10 cellular contexts compared by ENCODE assay signal in genomic region chr5:2756211-2756746, GRCh38. TPM values are rescaled to one million over a fixed set of nuclear protein-coding genes. Genes with fewer than 3 reads are reported as not detected.
A peak's percentile ranks its signal among the peaks of the same experiment; 100 is the strongest.
DNase-seq lines count a peak whose midpoint lies in the region; ATAC-seq and TF ChIP-seq lines count a peak whose summit lies in the region.
"Had no signal": no experiment of that assay in that cellular context is flagged by ENCODE, and none has a peak within 500 bp of the region (broad histone marks: within the 10 kb centered on the region; RNA-seq: fewer than 3 reads in every experiment).

No MANE protein-coding gene starts in this region.

- intact Hi-C loops in right cardiac atrium (cut with DNase I) = no loop called here

- ATAC-seq in RWPE2 (ENCODE audit: low read depth) = no peak
- ATAC-seq in right cardiac atrium = no peak
- ATAC-seq: stimulated activated effector memory CD8-positive, alpha-beta T cell treated with anti-CD3 and anti-CD28 coated beads, Interleukin-12 subunit alpha, Interleukin-12 subunit beta, amount 100 ng/mL, for 72 hours had no signal

- H3K4me1 ChIP-seq in RWPE2 (ENCODE audit: insufficient read depth, poor library complexity, severe bottlenecking) (peaks cover 36% of the 10 kb centered on the region), right cardiac atrium (ENCODE audit: control insufficient read depth, insufficient read depth, low read length) (no peaks in the 10 kb centered on the region)

- DNase-seq in EL (peak; percentile 89), RWPE2 (ENCODE audit: low spot score) (no peak), right cardiac atrium (no peak), retina (peak; percentile 66), LoVo (ENCODE audit: low spot score) (no peak), GM13977 (ENCODE audit: low spot score) (no peak), glomerular visceral epithelial cell (ENCODE audit: extremely low spot score) (no peak), SKM-1 treated with dmso at 0.1 percent for 144 hours (lab: John Stamatoyannopoulos, UW; ENCODE audit: unreplicated experiment) (no peak)
- DNase-seq: activated naive CD4-positive, alpha-beta T cell had no signal

- in situ Hi-C loops in GM13977 (cut with MboI; ENCODE audit: low pct_unique_long_range_greater_than_20kb, low sequenced_read_pairs, unreplicated experiment) = no loop called here

- H3K27ac ChIP-seq in RWPE2 (ENCODE audit: poor library complexity, severe bottlenecking) (peak overlapping the region; percentile 86), right cardiac atrium (ENCODE audit: low read length) (no peak overlapping the region)

- peak overlapping the region; percentile 21 for H3K4me3 ChIP-seq in RWPE2 (ENCODE audit: severe bottlenecking)
- H3K4me3 ChIP-seq in right cardiac atrium (ENCODE audit: low read length) = peak overlapping the region; percentile 7

- no peaks in the 10 kb centered on the region for H3K27me3 ChIP-seq in RWPE2 (ENCODE audit: insufficient read depth, poor library complexity, severe bottlenecking)
- no peaks in the 10 kb centered on the region for H3K27me3 ChIP-seq in right cardiac atrium (ENCODE audit: control insufficient read depth, insufficient read depth)

- TF ChIP-seq CTCF in RWPE2 (IDR thresholded peaks at IDR 0.05; ENCODE audit: poor library complexity, severe bottlenecking) (no peak), GM13977 (IDR thresholded peaks at IDR 0.05; ENCODE audit: extremely low read depth, insufficient read depth, missing control alignments) (no peak)

- H3K36me3 ChIP-seq in RWPE2 (ENCODE audit: low read depth) = no peaks in the 10 kb centered on the region

- no peaks in the 10 kb centered on the region for H3K9me3 ChIP-seq in RWPE2 (ENCODE audit: severe bottlenecking)
- no peaks in the 10 kb centered on the region for H3K9me3 ChIP-seq in right cardiac atrium (ENCODE audit: control insufficient read depth, low read length)

- under 1% methylated on average over 43 of the region's 43 CpGs for WGBS in right cardiac atrium

RNA-seq across cellular contexts. Expression of gene IRX2, which starts 4.8 kb away (rescaled TPM):
- 1 to 10 TPM in 1 of 4 donors, under 1 TPM in 2, not detected in 1; 0.46 to 1.4 (median 0.79) TPM for total RNA-seq in right cardiac atrium
- polyA plus RNA-seq in right cardiac atrium = 0.20 TPM

Comparison
In these comparisons a context has a peak if more than half of its experiments do, and no peak if none do; other contexts are left out.
1. DNase-seq: peak in EL (single experiment) and retina (single experiment); none in RWPE2 (single experiment), right cardiac atrium (0 of 3), LoVo (single experiment), GM13977 (single experiment), glomerular visceral epithelial cell (single experiment) and SKM-1 treated with dmso at 0.1 percent for 144 hours (single experiment).